In the genomic region with DNA sequence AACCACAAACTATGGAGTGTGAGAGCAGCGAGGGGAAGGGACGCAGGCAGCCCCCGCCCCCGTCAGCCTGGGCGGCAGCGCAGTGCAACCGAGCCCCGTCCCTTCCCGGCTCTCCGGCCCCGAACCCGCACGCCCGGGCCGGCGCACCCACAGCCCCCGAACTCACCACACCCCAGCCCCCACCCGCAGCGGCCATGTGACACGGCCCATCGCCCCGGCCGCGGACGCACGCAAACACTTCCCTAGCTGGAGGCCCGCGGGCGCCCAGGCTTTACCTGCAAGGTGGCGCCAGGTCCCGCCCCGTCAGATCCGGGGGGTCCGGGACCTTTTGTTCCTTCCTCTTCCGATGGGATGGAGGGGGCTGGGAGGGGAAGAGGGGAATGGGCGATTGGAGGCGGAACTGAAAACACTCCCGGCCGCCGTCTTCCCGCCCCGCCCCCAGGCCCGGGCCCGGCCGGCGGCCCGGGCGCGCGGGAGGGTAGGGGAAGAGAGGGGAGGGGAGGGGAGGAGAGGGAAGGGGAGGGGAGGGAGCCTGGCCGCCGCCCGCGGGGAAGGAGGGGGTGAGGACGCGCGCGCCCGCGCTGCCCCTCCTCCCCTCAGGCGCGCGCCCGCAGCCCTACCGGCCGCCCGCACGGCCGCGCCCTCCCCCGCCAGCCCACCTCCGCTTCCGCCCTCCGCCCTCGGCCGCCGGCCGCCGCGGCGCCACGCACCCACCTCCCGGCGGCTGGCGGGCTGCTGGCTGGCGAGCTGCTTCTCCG, we compare ENCODE assay signal across 1 cellular context.
TF ChIP-seq lines count a peak whose summit lies in the region.

A gene (minus strand): TSS at position 574 of the 758 bp plus-strand sequence. CDS start 33,903 bp downstream, outside the sequence.

TF ChIP-seq in WTC11, 78 proteins besides CTCF, POLR2A, EP300 and RAD21 (continued from another document):
- TF ChIP-seq, protein P1, sequence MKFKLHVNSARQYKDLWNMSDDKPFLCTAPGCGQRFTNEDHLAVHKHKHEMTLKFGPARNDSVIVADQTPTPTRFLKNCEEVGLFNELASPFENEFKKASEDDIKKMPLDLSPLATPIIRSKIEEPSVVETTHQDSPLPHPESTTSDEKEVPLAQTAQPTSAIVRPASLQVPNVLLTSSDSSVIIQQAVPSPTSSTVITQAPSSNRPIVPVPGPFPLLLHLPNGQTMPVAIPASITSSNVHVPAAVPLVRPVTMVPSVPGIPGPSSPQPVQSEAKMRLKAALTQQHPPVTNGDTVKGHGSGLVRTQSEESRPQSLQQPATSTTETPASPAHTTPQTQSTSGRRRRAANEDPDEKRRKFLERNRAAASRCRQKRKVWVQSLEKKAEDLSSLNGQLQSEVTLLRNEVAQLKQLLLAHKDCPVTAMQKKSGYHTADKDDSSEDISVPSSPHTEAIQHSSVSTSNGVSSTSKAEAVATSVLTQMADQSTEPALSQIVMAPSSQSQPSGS (CRISPR knock-in tag; IDR thresholded peaks at IDR 0.05; ENCODE audit: borderline replicate concordance, low read depth), result no peak
- TF ChIP-seq, protein P2, sequence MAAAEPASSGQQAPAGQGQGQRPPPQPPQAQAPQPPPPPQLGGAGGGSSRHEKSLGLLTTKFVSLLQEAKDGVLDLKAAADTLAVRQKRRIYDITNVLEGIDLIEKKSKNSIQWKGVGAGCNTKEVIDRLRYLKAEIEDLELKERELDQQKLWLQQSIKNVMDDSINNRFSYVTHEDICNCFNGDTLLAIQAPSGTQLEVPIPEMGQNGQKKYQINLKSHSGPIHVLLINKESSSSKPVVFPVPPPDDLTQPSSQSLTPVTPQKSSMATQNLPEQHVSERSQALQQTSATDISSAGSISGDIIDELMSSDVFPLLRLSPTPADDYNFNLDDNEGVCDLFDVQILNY (CRISPR knock-in tag; IDR thresholded peaks at IDR 0.05), result peak; percentile 45; the same call in 1 of the 2 replicates
- TF ChIP-seq, protein P3, sequence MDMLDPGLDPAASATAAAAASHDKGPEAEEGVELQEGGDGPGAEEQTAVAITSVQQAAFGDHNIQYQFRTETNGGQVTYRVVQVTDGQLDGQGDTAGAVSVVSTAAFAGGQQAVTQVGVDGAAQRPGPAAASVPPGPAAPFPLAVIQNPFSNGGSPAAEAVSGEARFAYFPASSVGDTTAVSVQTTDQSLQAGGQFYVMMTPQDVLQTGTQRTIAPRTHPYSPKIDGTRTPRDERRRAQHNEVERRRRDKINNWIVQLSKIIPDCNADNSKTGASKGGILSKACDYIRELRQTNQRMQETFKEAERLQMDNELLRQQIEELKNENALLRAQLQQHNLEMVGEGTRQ (CRISPR knock-in tag; IDR thresholded peaks at IDR 0.05), result peak; percentile 77
- TF ChIP-seq, protein P4, sequence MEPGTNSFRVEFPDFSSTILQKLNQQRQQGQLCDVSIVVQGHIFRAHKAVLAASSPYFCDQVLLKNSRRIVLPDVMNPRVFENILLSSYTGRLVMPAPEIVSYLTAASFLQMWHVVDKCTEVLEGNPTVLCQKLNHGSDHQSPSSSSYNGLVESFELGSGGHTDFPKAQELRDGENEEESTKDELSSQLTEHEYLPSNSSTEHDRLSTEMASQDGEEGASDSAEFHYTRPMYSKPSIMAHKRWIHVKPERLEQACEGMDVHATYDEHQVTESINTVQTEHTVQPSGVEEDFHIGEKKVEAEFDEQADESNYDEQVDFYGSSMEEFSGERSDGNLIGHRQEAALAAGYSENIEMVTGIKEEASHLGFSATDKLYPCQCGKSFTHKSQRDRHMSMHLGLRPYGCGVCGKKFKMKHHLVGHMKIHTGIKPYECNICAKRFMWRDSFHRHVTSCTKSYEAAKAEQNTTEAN (CRISPR knock-in tag; IDR thresholded peaks at IDR 0.05), result peak; percentile 71; the same call in 1 of the 2 replicates
- TF ChIP-seq ETV6 (CRISPR knock-in tag; IDR thresholded peaks at IDR 0.05) (0 out of 2 replicates have a peak, but pooled peaks have one; percentile 42), MXD4 (CRISPR knock-in tag; IDR thresholded peaks at IDR 0.05; ENCODE audit: borderline replicate concordance) (no peak)
- TF ChIP-seq, protein P5, sequence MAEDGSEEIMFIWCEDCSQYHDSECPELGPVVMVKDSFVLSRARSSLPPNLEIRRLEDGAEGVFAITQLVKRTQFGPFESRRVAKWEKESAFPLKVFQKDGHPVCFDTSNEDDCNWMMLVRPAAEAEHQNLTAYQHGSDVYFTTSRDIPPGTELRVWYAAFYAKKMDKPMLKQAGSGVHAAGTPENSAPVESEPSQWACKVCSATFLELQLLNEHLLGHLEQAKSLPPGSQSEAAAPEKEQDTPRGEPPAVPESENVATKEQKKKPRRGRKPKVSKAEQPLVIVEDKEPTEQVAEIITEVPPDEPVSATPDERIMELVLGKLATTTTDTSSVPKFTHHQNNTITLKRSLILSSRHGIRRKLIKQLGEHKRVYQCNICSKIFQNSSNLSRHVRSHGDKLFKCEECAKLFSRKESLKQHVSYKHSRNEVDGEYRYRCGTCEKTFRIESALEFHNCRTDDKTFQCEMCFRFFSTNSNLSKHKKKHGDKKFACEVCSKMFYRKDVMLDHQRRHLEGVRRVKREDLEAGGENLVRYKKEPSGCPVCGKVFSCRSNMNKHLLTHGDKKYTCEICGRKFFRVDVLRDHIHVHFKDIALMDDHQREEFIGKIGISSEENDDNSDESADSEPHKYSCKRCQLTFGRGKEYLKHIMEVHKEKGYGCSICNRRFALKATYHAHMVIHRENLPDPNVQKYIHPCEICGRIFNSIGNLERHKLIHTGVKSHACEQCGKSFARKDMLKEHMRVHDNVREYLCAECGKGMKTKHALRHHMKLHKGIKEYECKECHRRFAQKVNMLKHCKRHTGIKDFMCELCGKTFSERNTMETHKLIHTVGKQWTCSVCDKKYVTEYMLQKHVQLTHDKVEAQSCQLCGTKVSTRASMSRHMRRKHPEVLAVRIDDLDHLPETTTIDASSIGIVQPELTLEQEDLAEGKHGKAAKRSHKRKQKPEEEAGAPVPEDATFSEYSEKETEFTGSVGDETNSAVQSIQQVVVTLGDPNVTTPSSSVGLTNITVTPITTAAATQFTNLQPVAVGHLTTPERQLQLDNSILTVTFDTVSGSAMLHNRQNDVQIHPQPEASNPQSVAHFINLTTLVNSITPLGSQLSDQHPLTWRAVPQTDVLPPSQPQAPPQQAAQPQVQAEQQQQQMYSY (CRISPR knock-in tag; IDR thresholded peaks at IDR 0.05), result peak; percentile 55
